In genomic region chr6:35764238-35764896, GRCh38 we compare ENCODE assay signal across 15 cellular contexts. TPM values are rescaled to one million over a fixed set of nuclear protein-coding genes. Genes with fewer than 3 reads are reported as not detected.
DNase-seq lines count a peak whose midpoint lies in the region; ATAC-seq and TF ChIP-seq lines count a peak whose summit lies in the region.
"Had no signal": no experiment of that assay in that cellular context is flagged by ENCODE, and none has a peak within 500 bp of the region (broad histone marks: within the 10 kb centered on the region; RNA-seq: fewer than 3 reads in every experiment).

No MANE protein-coding gene starts in this region.

- DNase-seq in NCI-H2227 (lab: John Stamatoyannopoulos, UW; ENCODE audit: unreplicated experiment) (peak; percentile 23), NCI-H2227 treated with DMSO at 0.1 percent for 48 hours (lab: John Stamatoyannopoulos, UW) (no peak), islet precursor cell (peak; percentile 83), stomach (no peak), SIG-M5 (lab: John Stamatoyannopoulos, UW) (no peak), T-cell (no peak)
- DNase-seq: anterior cingulate cortex, erythroblast, left cardiac atrium, NCI-H1105, ovary had no signal

- TF ChIP-seq EP300 in stomach (IDR thresholded peaks at IDR 0.05) = no peak

- ATAC-seq in GM18870 (IDR thresholded peaks at IDR 0.05; ENCODE audit: unreplicated experiment) (no peak), T-cell (replicated peaks in 1 of 4) (no peak)
- ATAC-seq: A549, left cardiac atrium had no signal

- H3K36me3 ChIP-seq in stomach = no peaks in the 10 kb centered on the region
- H3K36me3 ChIP-seq: ovary had no signal

- no peak for TF ChIP-seq POLR2A in stomach (IDR thresholded peaks at IDR 0.05)

- H3K36me3 Mint-ChIP-seq in brain (no peaks in the 10 kb centered on the region), T-cell (no peaks in the 10 kb centered on the region)

- POLR2A ChIA-PET in T-cell (lab: Charles Lee) = no interaction called here

- H3K27me3 ChIP-seq in stomach = peaks cover 0 to 67% (median 25%) of the 10 kb centered on the region in 3 donors
- H3K27me3 ChIP-seq: ovary had no signal

- intact Hi-C loops in stomach (cut with DNase I; ENCODE audit: low total_unique reads) = no loop called here

- H3K4me3 Mint-ChIP-seq in brain (peak overlapping the region; percentile 49 to 78 (median 74)), T-cell (no peak overlapping the region)

- H3K4me1 ChIP-seq in stomach = peaks cover 6 to 11% (median 6%) of the 10 kb centered on the region in 4 donors
- H3K4me1 ChIP-seq: A549 had no signal

- TF ChIP-seq CTCF in brain (conservative IDR thresholded peaks at IDR 0.05) (no peak), stomach (IDR thresholded peaks at IDR 0.05) (no peak)

- no peak overlapping the region for H3K27ac ChIP-seq in stomach
- H3K27ac ChIP-seq: A549, ovary had no signal

- H3K9me3 Mint-ChIP-seq in brain (peaks cover 3 to 12% (median 7%) of the 10 kb centered on the region in 5 experiments), T-cell (no peaks in the 10 kb centered on the region)

- no peaks in the 10 kb centered on the region for H3K9me3 ChIP-seq in stomach
- H3K9me3 ChIP-seq: A549, ovary had no signal

- H3K4me3 ChIP-seq in stomach = peak overlapping the region in 3 of 4 donors; percentile 15 to 19 (median 19)
- H3K4me3 ChIP-seq: A549, ovary had no signal

- WGBS in stomach, 5 donors = 6 to 11% (median 9%) methylated on average over 26 of the region's 26 CpGs

- CTCF ChIA-PET in T-cell (lab: Charles Lee) = no interaction called here

- H3K4me1 Mint-ChIP-seq in brain (peaks cover 15% of the 10 kb centered on the region), T-cell (peaks cover 5 to 8% (median 7%) of the 10 kb centered on the region in 3 donors)

- H3K27me3 Mint-ChIP-seq in brain = peaks cover 62% of the 10 kb centered on the region
- peaks cover 42 to 50% of the 10 kb centered on the region in 2 donors for H3K27me3 Mint-ChIP-seq in T-cell

- H3K27ac Mint-ChIP-seq in brain = no peak overlapping the region
- no peak overlapping the region for H3K27ac Mint-ChIP-seq in T-cell

RNA-seq across cellular contexts. Expression of gene CLPSL2, which starts 12.0 kb away (rescaled TPM):
- 2.3 TPM for polyA plus RNA-seq in brain (ENCODE audit: insufficient read depth, low read depth, low replicate concordance)
- not detected for total RNA-seq in stomach
- polyA plus RNA-seq in stomach = not detected
- total RNA-seq in T-cell = not detected
- total RNA-seq: left cardiac atrium, ovary, RPMI7951 had no signal
- polyA plus RNA-seq: ovary had no signal

RNA-seq across cellular contexts. Expression of gene CLPSL1, which starts 16.5 kb away (rescaled TPM):
- polyA plus RNA-seq in brain (ENCODE audit: insufficient read depth, low read depth, low replicate concordance) (not detected), stomach (not detected)
- total RNA-seq in stomach (not detected), T-cell (not detected)
- total RNA-seq: left cardiac atrium, ovary, RPMI7951 had no signal
- polyA plus RNA-seq: A549, ovary had no signal

RNA-seq across cellular contexts. Expression of gene ARMC12, which starts 27.5 kb away (rescaled TPM):
- polyA plus RNA-seq in brain (ENCODE audit: insufficient read depth, low read depth, low replicate concordance) (0.68 TPM), stomach (1 to 10 TPM; 1.1 to 2.5 (median 2.0) TPM)
- total RNA-seq in stomach (not detected), T-cell (1 to 10 TPM in 2 of 5 donors, under 1 TPM in 3; 0.63 to 1.8 (median 0.90) TPM)
- total RNA-seq: RPMI7951 had no signal

RNA-seq across cellular contexts. Expression of gene CLPS, which starts 32.8 kb away (rescaled TPM):
- polyA plus RNA-seq in brain (ENCODE audit: insufficient read depth, low read depth, low replicate concordance) = not detected
- total RNA-seq in stomach = not detected
- polyA plus RNA-seq in stomach = 10 to 100 TPM in 1 of 3 donors, 1 to 10 TPM in 2; 2.0 to 25.5 (median 2.6) TPM
- total RNA-seq in T-cell = 1 to 10 TPM in 3 of 5 donors, not detected in 2; 5.9 to 8.2 (median 6.2) TPM
- total RNA-seq: left cardiac atrium, RPMI7951 had no signal
- polyA plus RNA-seq: A549, ovary had no signal

RNA-seq across cellular contexts. Expression of gene LHFPL5, which starts 40.8 kb away (rescaled TPM):
- polyA plus RNA-seq in brain (ENCODE audit: insufficient read depth, low read depth, low replicate concordance) = 5.4 TPM
- total RNA-seq in stomach = not detected
- polyA plus RNA-seq in stomach = not detected
- total RNA-seq in T-cell = not detected
- total RNA-seq: left cardiac atrium, ovary, RPMI7951 had no signal
- polyA plus RNA-seq: ovary had no signal

Comparison
In these comparisons a context has a peak if more than half of its experiments do, and no peak if none do; other contexts are left out.
1. DNase-seq: peak in NCI-H2227 (single experiment) and islet precursor cell (single experiment); none in NCI-H2227 treated with DMSO at 0.1 percent for 48 hours (single experiment), stomach (single experiment), SIG-M5 (single experiment) and T-cell (0 of 34).
2. H3K4me3 Mint-ChIP-seq: peak in brain (5 of 5); none in T-cell (0 of 3).